ENCODE assay signal across 10 cellular contexts in genomic region chr2:239230318-239231052, GRCh38.
DNase-seq lines count a peak whose midpoint lies in the region; ATAC-seq, FAIRE-seq and TF ChIP-seq lines count a peak whose summit lies in the region.
"Had no signal": no experiment of that assay in that cellular context is flagged by ENCODE, and none has a peak within 500 bp of the region (broad histone marks: within the 10 kb centered on the region; RNA-seq: fewer than 3 reads in every experiment).

No MANE protein-coding gene starts in this region.

- no peaks in the 10 kb centered on the region for H3K27me3 Mint-ChIP-seq in CD4-positive, alpha-beta memory T cell
- H3K27me3 Mint-ChIP-seq in dendritic cell treated with granulocyte-macrophage colony-stimulating factor and Interleukin-4, amounts not matched to agents 40 ng/mL and 50 ng/mL, for 4 days, result no peaks in the 10 kb centered on the region

- POLR2A ChIA-PET in CD4-positive, alpha-beta memory T cell (lab: Charles Lee; ENCODE audit: partially characterized antibody), result interaction anchor here (0.8 to 1.2 kb wide), 10 partner anchors 9 to 170 kb away, joined by 3 to 11 read pairs (median 4); partner anchors contain the start of gene HDAC4

- CTCF ChIA-PET in CD4-positive, alpha-beta memory T cell (lab: Charles Lee; ENCODE audit: partially characterized antibody), result interaction anchor here (1.0 to 1.6 kb wide), 3 partner anchors 12 to 168 kb away, joined by 3 to 8 read pairs (median 5); no protein-coding TSS in a partner anchor

- H3K9me3 ChIP-seq in CD4-positive, alpha-beta memory T cell (ENCODE audit: control insufficient read depth in 1 of 2, low read length in 2 of 2), result no peaks in the 10 kb centered on the region
- H3K9me3 ChIP-seq in psoas muscle, result no peaks in the 10 kb centered on the region
- H3K9me3 ChIP-seq: heart right ventricle had no signal

- peak; percentile 24 to 58 (median 44) for DNase-seq in CD4-positive, alpha-beta memory T cell
- DNase-seq in NOMO-1 treated with DMSO at 0.1 percent for 48 hours (lab: John Stamatoyannopoulos, UW; ENCODE audit: unreplicated experiment) (peak; percentile 87), psoas muscle (no peak), NCI-H1694 treated with DMSO at 0.1 percent for 48 hours (lab: John Stamatoyannopoulos, UW) (no peak), AG08395 (ENCODE audit: low spot score) (no peak), GM12891 (ENCODE audit: insufficient read length, low spot score) (no peak)
- DNase-seq: NCI-H2081 treated with DMSO at 0.1 percent for 48 hours had no signal

- H3K27ac Mint-ChIP-seq in CD4-positive, alpha-beta memory T cell, result peak overlapping the region; percentile 71 to 93 (median 85)
- H3K27ac Mint-ChIP-seq in dendritic cell treated with granulocyte-macrophage colony-stimulating factor and Interleukin-4, amounts not matched to agents 40 ng/mL and 50 ng/mL, for 4 days, result peak overlapping the region; percentile 90

- peak overlapping the region; percentile 2 to 82 (median 67) for H3K4me3 Mint-ChIP-seq in CD4-positive, alpha-beta memory T cell
- H3K4me3 Mint-ChIP-seq in dendritic cell treated with granulocyte-macrophage colony-stimulating factor and Interleukin-4, amounts not matched to agents 40 ng/mL and 50 ng/mL, for 4 days, result peak overlapping the region; percentile 20

- FAIRE-seq in GM12891 (lab: Jason Lieb, UNC), result no peak

- WGBS in psoas muscle, 3 donors, result 58 to 70% (median 60%) methylated on average over 26 of the region's 26 CpGs

- H3K9me3 Mint-ChIP-seq in CD4-positive, alpha-beta memory T cell, result no peaks in the 10 kb centered on the region
- H3K9me3 Mint-ChIP-seq in dendritic cell treated with granulocyte-macrophage colony-stimulating factor and Interleukin-4, amounts not matched to agents 40 ng/mL and 50 ng/mL, for 4 days, result no peaks in the 10 kb centered on the region

- intact Hi-C loops in CD4-positive, alpha-beta memory T cell (cut with micrococcal nuclease), result loop anchor here (2.0 kb wide), 2 partner anchors 34 to 68 kb away; no protein-coding TSS in a partner anchor
- intact Hi-C loops in dendritic cell treated with granulocyte-macrophage colony-stimulating factor and Interleukin-4, amounts not matched to agents 40 ng/mL and 50 ng/mL, for 4 days (cut with micrococcal nuclease), result loop anchor here (5.0 kb wide), 1 partner anchor 37 kb away; no protein-coding TSS in a partner anchor
- intact Hi-C loops in psoas muscle (cut with DNase I), result no loop called here

- H3K36me3 ChIP-seq in CD4-positive, alpha-beta memory T cell (ENCODE audit: insufficient read depth, low read length), result no peaks in the 10 kb centered on the region
- peaks cover 0 to 8% of the 10 kb centered on the region in 2 donors for H3K36me3 ChIP-seq in psoas muscle (ENCODE audit: insufficient read depth in 1 of 2, low read depth in 1 of 2)
- H3K36me3 ChIP-seq: heart right ventricle had no signal

- peak overlapping the region in 1 of 2 donors; percentile 3 for H3K4me3 ChIP-seq in CD4-positive, alpha-beta memory T cell (ENCODE audit: low read length in 2 of 2)
- H3K4me3 ChIP-seq in psoas muscle, result no peak overlapping the region

- H3K4me1 ChIP-seq in CD4-positive, alpha-beta memory T cell (ENCODE audit: insufficient read depth, low read length), result peaks cover 60% of the 10 kb centered on the region
- peaks cover 83% of the 10 kb centered on the region for H3K4me1 ChIP-seq in psoas muscle

- peaks cover 43 to 87% (median 65%) of the 10 kb centered on the region in 4 donors for H3K4me1 Mint-ChIP-seq in CD4-positive, alpha-beta memory T cell
- peaks cover 89% of the 10 kb centered on the region for H3K4me1 Mint-ChIP-seq in dendritic cell treated with granulocyte-macrophage colony-stimulating factor and Interleukin-4, amounts not matched to agents 40 ng/mL and 50 ng/mL, for 4 days (ENCODE audit: low read depth)

- no peaks in the 10 kb centered on the region for H3K27me3 ChIP-seq in CD4-positive, alpha-beta memory T cell (ENCODE audit: insufficient read depth, low read length)
- H3K27me3 ChIP-seq in psoas muscle (ENCODE audit: insufficient read depth in 3 of 3, low read length in 2 of 3), result no peaks in the 10 kb centered on the region
- H3K27me3 ChIP-seq: heart right ventricle had no signal

- peak overlapping the region; percentile 60 for H3K27ac ChIP-seq in CD4-positive, alpha-beta memory T cell (ENCODE audit: low read depth, low read length)
- H3K27ac ChIP-seq in psoas muscle, result peak overlapping the region; percentile 88

- H3K36me3 Mint-ChIP-seq in CD4-positive, alpha-beta memory T cell, result peaks cover 10 to 14% of the 10 kb centered on the region in 2 donors
- H3K36me3 Mint-ChIP-seq in dendritic cell treated with granulocyte-macrophage colony-stimulating factor and Interleukin-4, amounts not matched to agents 40 ng/mL and 50 ng/mL, for 4 days (ENCODE audit: low read depth), result peaks cover 32% of the 10 kb centered on the region

- TF ChIP-seq CTCF in psoas muscle (IDR thresholded peaks at IDR 0.05), result no peak

- TF ChIP-seq POLR2A in GM12891 (IDR thresholded peaks at IDR 0.05; ENCODE audit: low read depth, low read length), result no peak

- no peak for ATAC-seq in psoas muscle
- no peak for ATAC-seq in HG03520 (IDR thresholded peaks at IDR 0.05; ENCODE audit: unreplicated experiment)
- ATAC-seq: heart right ventricle had no signal

TF ChIP-seq in GM12891, 5 proteins besides CTCF, POLR2A, EP300 and RAD21:
- TF ChIP-seq SPI1 (IDR thresholded peaks at IDR 0.05; ENCODE audit: low read depth, low read length) (no peak), PAX5 (IDR thresholded peaks at IDR 0.05; ENCODE audit: insufficient read depth, low read length, severe bottlenecking) (no peak), POU2F2 (IDR thresholded peaks at IDR 0.05; ENCODE audit: low read depth, low read length) (no peak), POLR2AphosphoS5 (IDR thresholded peaks at IDR 0.05; ENCODE audit: low read depth, low read length) (no peak), TAF1 (IDR thresholded peaks at IDR 0.05; ENCODE audit: low read depth, low read length) (no peak)

Comparison
In these comparisons a context has a peak if more than half of its experiments do, and no peak if none do; other contexts are left out.
1. DNase-seq: peak in CD4-positive, alpha-beta memory T cell (5 of 5) and NOMO-1 treated with DMSO at 0.1 percent for 48 hours (single experiment); none in psoas muscle (0 of 2), NCI-H1694 treated with DMSO at 0.1 percent for 48 hours (single experiment), AG08395 (single experiment) and GM12891 (single experiment).
2. intact Hi-C loops: an anchor here in CD4-positive, alpha-beta memory T cell (2.0 kb wide) and dendritic cell treated with granulocyte-macrophage colony-stimulating factor and Interleukin-4, amounts not matched to agents 40 ng/mL and 50 ng/mL, for 4 days (5.0 kb wide); none called in psoas muscle.